ENCODE assay signal across 23 cellular contexts in genomic region chr5:15806613-15807012, GRCh38.
"Had no signal": no experiment of that assay in that cellular context is flagged by ENCODE, and none has a peak within 500 bp of the region (broad histone marks: within the 10 kb centered on the region; RNA-seq: fewer than 3 reads in every experiment).

No MANE protein-coding gene starts in this region.

- H3K4me1 Mint-ChIP-seq: naive thymus-derived CD8-positive, alpha-beta T cell; stimulated activated effector memory CD8-positive, alpha-beta T cell treated with anti-CD3 and anti-CD28 coated beads, Interleukin-12 subunit alpha, Interleukin-12 subunit beta, amount 100 ng/mL, for 72 hours had no signal

- H3K36me3 ChIP-seq: pancreas, right lobe of liver, stomach, tibial artery had no signal

- H3K27ac ChIP-seq: pancreas, right lobe of liver, stomach, testis, tibial artery had no signal

- H3K4me3 Mint-ChIP-seq: naive thymus-derived CD8-positive, alpha-beta T cell; stimulated activated effector memory CD8-positive, alpha-beta T cell treated with anti-CD3 and anti-CD28 coated beads, Interleukin-12 subunit alpha, Interleukin-12 subunit beta, amount 100 ng/mL, for 72 hours; type B pancreatic cell had no signal

- H3K27ac Mint-ChIP-seq: naive thymus-derived CD8-positive, alpha-beta T cell; stimulated activated effector memory CD8-positive, alpha-beta T cell treated with anti-CD3 and anti-CD28 coated beads, Interleukin-12 subunit alpha, Interleukin-12 subunit beta, amount 100 ng/mL, for 72 hours; type B pancreatic cell had no signal

- H3K27me3 Mint-ChIP-seq: naive thymus-derived CD8-positive, alpha-beta T cell; type B pancreatic cell had no signal

- H3K36me3 Mint-ChIP-seq: naive thymus-derived CD8-positive, alpha-beta T cell; stimulated activated effector memory CD8-positive, alpha-beta T cell treated with anti-CD3 and anti-CD28 coated beads, Interleukin-12 subunit alpha, Interleukin-12 subunit beta, amount 100 ng/mL, for 72 hours had no signal

- DNase-seq: central memory CD4-positive, alpha-beta T cell; effector CD4-positive, alpha-beta T cell; hypothalamus; mesendoderm; midbrain; naive thymus-derived CD8-positive, alpha-beta T cell; occipital lobe; pancreas; right lobe of liver; stimulated activated CD4-positive, alpha-beta T cell treated with anti-CD3 and anti-CD28 coated beads, Interleukin-12 subunit alpha, Interleukin-12 subunit beta, amount 100 ng/mL, for 4 hours; stimulated activated CD4-positive, alpha-beta T cell treated with anti-CD3 and anti-CD28 coated beads, Interleukin-2, amount 100 ng/mL, for 24 hours; stimulated activated CD4-positive, alpha-beta T cell treated with anti-CD3 and anti-CD28 coated beads, Interleukin-4, amount 100 ng/mL, for 24 hours; stimulated activated naive CD4-positive, alpha-beta T cell treated with Interleukin-2 at 50 U/mL for 16 hours; stomach; substantia nigra; tibial artery had no signal

- ATAC-seq: left lobe of liver; naive thymus-derived CD8-positive, alpha-beta T cell; right lobe of liver; stimulated activated effector memory CD8-positive, alpha-beta T cell treated with anti-CD3 and anti-CD28 coated beads, Interleukin-12 subunit alpha, Interleukin-12 subunit beta, amount 100 ng/mL, for 72 hours had no signal

- H3K4me3 ChIP-seq: dorsolateral prefrontal cortex, lung, pancreas, right lobe of liver, smooth muscle cell, stomach, testis, tibial artery had no signal

- H3K4me1 ChIP-seq: pancreas, right lobe of liver, testis had no signal

- H3K27me3 ChIP-seq: dorsolateral prefrontal cortex, pancreas, right lobe of liver, stomach, testis, tibial artery had no signal

- H3K9me3 ChIP-seq: pancreas, right lobe of liver, testis, tibial artery had no signal
